18 cellular contexts compared by ENCODE assay signal in the genomic region with DNA sequence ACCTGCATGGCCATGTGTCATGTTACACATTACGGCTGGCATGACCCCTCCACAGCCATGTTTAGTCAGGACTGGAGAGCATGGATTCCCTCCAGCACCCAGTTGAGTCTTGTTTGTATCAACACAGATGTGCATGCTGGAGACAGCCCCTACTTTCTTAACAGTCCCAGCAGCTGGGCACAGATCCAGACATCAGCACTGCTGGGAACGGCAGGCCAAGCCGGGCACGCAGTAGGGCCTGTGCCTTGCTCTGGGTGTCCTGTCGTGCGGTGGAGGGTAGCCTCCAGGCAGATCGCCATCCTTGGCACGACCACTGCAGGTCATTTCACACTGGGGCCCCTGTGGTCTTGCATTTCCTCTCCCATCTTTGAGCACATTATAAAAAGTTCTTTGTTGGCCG.
DNase-seq lines count a peak whose midpoint lies in the region; ATAC-seq, FAIRE-seq and TF ChIP-seq lines count a peak whose summit lies in the region.
"Had no signal": no experiment of that assay in that cellular context is flagged by ENCODE, and none has a peak within 500 bp of the region (broad histone marks: within the 10 kb centered on the region; RNA-seq: fewer than 3 reads in every experiment).

No MANE protein-coding gene starts in this region.

- no peak overlapping the region for H3K4ac ChIP-seq in mesenchymal stem cell (ENCODE audit: low read depth in 1 of 2, low read length in 2 of 2)

- no peak overlapping the region for H4K8ac ChIP-seq in mesenchymal stem cell (ENCODE audit: low read length)

- H3K23ac ChIP-seq in mesenchymal stem cell (ENCODE audit: low read length in 2 of 2): no peak overlapping the region

- no peak overlapping the region for H3K14ac ChIP-seq in mesenchymal stem cell (ENCODE audit: low read length in 2 of 2)

- DNase-seq in brain pericyte (ENCODE audit: low read depth, low spot score): peak; percentile 63
- no peak for DNase-seq in mesenchymal stem cell
- DNase-seq in foreskin fibroblast: no peak
- no peak for DNase-seq in H54 (ENCODE audit: insufficient read length, low spot score)
- DNase-seq: C1 segment of cervical spinal cord; Calu3; CD4-positive, alpha-beta memory T cell; COR-L47; DMS153; DND-41; HFFc6 had no signal

- no peak for TF ChIP-seq POLR2A in H54 (IDR thresholded peaks at IDR 0.05; ENCODE audit: low read depth, low read length)

- ATAC-seq in GM18519 (IDR thresholded peaks at IDR 0.05; ENCODE audit: low FRiP score, unreplicated experiment): no peak
- ATAC-seq: GM23338 had no signal

- no peaks in the 10 kb centered on the region for H3K79me1 ChIP-seq in mesenchymal stem cell (replicated peaks; ENCODE audit: low read length, poor library complexity, severe bottlenecking)

- no peak overlapping the region for H3K4me3 ChIP-seq in mesenchymal stem cell (ENCODE audit: insufficient read depth in 1 of 2, low read depth in 1 of 2, low read length in 2 of 2)
- H3K4me3 ChIP-seq in stomach smooth muscle (ENCODE audit: low read length in 2 of 2): no peak overlapping the region
- no peak overlapping the region for H3K4me3 ChIP-seq in foreskin fibroblast (ENCODE audit: low read depth in 1 of 2, low read length in 2 of 2)
- H3K4me3 ChIP-seq: GM23338, HAP-1 had no signal

- no peak overlapping the region for H2BK120ac ChIP-seq in mesenchymal stem cell (ENCODE audit: low read depth, low read length)

- H3K9ac ChIP-seq in mesenchymal stem cell (ENCODE audit: low read length): no peak overlapping the region
- H3K9ac ChIP-seq in stomach smooth muscle (ENCODE audit: low read length in 2 of 2): no peak overlapping the region

- FAIRE-seq in H54 (lab: Jason Lieb, UNC): no peak
- FAIRE-seq: G401.6, GM12892, GM19239 had no signal

- H3K36me3 ChIP-seq in mesenchymal stem cell (ENCODE audit: control insufficient read depth in 1 of 2, insufficient read depth in 2 of 2, low read depth in 1 of 2, low read length in 2 of 2): no peaks in the 10 kb centered on the region
- H3K36me3 ChIP-seq in stomach smooth muscle (ENCODE audit: control insufficient read depth in 2 of 2, insufficient read depth in 2 of 2, low read length in 2 of 2): no peaks in the 10 kb centered on the region
- H3K36me3 ChIP-seq: HAP-1 had no signal

- H3K4me1 ChIP-seq in mesenchymal stem cell (ENCODE audit: control insufficient read depth, insufficient read depth, low read depth, low read length) (peaks cover 5% of the 10 kb centered on the region), stomach smooth muscle (ENCODE audit: control insufficient read depth, insufficient read depth, low read length) (peaks cover 26% of the 10 kb centered on the region)
- H3K4me1 ChIP-seq: HAP-1 had no signal

- H3K9me3 ChIP-seq in mesenchymal stem cell (ENCODE audit: control insufficient read depth, low read length) (peaks cover 10% of the 10 kb centered on the region), stomach smooth muscle (ENCODE audit: control insufficient read depth in 2 of 2, low read length in 2 of 2) (peaks cover 0 to 4% of the 10 kb centered on the region in 2 donors)
- H3K9me3 ChIP-seq: HAP-1 had no signal

- no peak overlapping the region for H2BK15ac ChIP-seq in mesenchymal stem cell (ENCODE audit: low read depth, poor library complexity, severe bottlenecking)

- no peak overlapping the region for H3K18ac ChIP-seq in mesenchymal stem cell (ENCODE audit: low read depth in 1 of 2, low read length in 2 of 2)

- no peak for TF ChIP-seq CTCF in foreskin fibroblast (IDR thresholded peaks at IDR 0.05; ENCODE audit: low read depth, low read length)

- H2AFZ ChIP-seq in mesenchymal stem cell (ENCODE audit: low read depth, low read length): no peak overlapping the region
- H2AFZ ChIP-seq: GM23338 had no signal

- peaks cover 0 to 5% of the 10 kb centered on the region in 2 experiments for H3K27me3 ChIP-seq in mesenchymal stem cell (ENCODE audit: control insufficient read depth in 1 of 2, insufficient read depth in 1 of 2, low read length in 2 of 2)
- H3K27me3 ChIP-seq in stomach smooth muscle (ENCODE audit: control insufficient read depth in 1 of 2, insufficient read depth in 2 of 2, low read length in 2 of 2): no peaks in the 10 kb centered on the region

- H3K4me2 ChIP-seq in mesenchymal stem cell (ENCODE audit: low read length, poor library complexity, severe bottlenecking): no peak overlapping the region
- H3K4me2 ChIP-seq: GM23338 had no signal

- H2AK5ac ChIP-seq in mesenchymal stem cell (ENCODE audit: low read length, severe bottlenecking): no peak overlapping the region

- no peak overlapping the region for H3K27ac ChIP-seq in mesenchymal stem cell (ENCODE audit: low read length, poor library complexity, severe bottlenecking)
- peak overlapping the region; percentile 24 for H3K27ac ChIP-seq in stomach smooth muscle (ENCODE audit: low read length)

- H4K91ac ChIP-seq in mesenchymal stem cell (ENCODE audit: low read length): peak overlapping the region; percentile 2

- WGBS in mesenchymal stem cell: 84% methylated on average over 9 of the region's 9 CpGs

- no peak overlapping the region for H2BK12ac ChIP-seq in mesenchymal stem cell (ENCODE audit: low read length in 2 of 2)

- H2BK5ac ChIP-seq in mesenchymal stem cell (ENCODE audit: low read depth, low read length, poor library complexity, severe bottlenecking): no peak overlapping the region
